28 cellular contexts compared by ENCODE assay signal in genomic region chr21:41961753-41962152, GRCh38. TPM values are rescaled to one million over a fixed set of nuclear protein-coding genes. Genes with fewer than 3 reads are reported as not detected.
DNase-seq lines count a peak whose midpoint lies in the region; ATAC-seq and TF ChIP-seq lines count a peak whose summit lies in the region.
"Had no signal": no experiment of that assay in that cellular context is flagged by ENCODE, and none has a peak within 500 bp of the region (broad histone marks: within the 10 kb centered on the region; RNA-seq: fewer than 3 reads in every experiment).

No MANE protein-coding gene starts in this region.

- TF ChIP-seq CTCF in OCI-LY7 (conservative IDR thresholded peaks at IDR 0.05; ENCODE audit: low read length) (no peak), foreskin keratinocyte (conservative IDR thresholded peaks at IDR 0.05) (no peak), testis (IDR thresholded peaks at IDR 0.05) (no peak)

- POLR2A ChIA-PET in activated naive CD8-positive, alpha-beta T cell treated with anti-CD3 and anti-CD28 coated beads, Interleukin-2, amount 10 ng/mL, durations not matched to agents 7 days and 5 days (lab: Charles Lee) = no interaction called here
- POLR2A ChIA-PET in OCI-LY7 (lab: Charles Lee) = no interaction called here

- H3K27me3 Mint-ChIP-seq in activated naive CD8-positive, alpha-beta T cell treated with anti-CD3 and anti-CD28 coated beads, Interleukin-2, amount 10 ng/mL, durations not matched to agents 7 days and 5 days = peaks cover 15% of the 10 kb centered on the region
- H3K27me3 Mint-ChIP-seq in activated naive CD8-positive, alpha-beta T cell treated with anti-CD3 and anti-CD28 coated beads, Interleukin-2, amount 50 U/mL, for 24 hours = peaks cover 7% of the 10 kb centered on the region

- no peak for DNase-seq in activated naive CD8-positive, alpha-beta T cell treated with anti-CD3 and anti-CD28 coated beads, Interleukin-2, amount 10 ng/mL, durations not matched to agents 7 days and 5 days
- DNase-seq in activated naive CD8-positive, alpha-beta T cell treated with anti-CD3 and anti-CD28 coated beads, Interleukin-2, amount 50 U/mL, for 24 hours = no peak
- DNase-seq in OCI-LY7 (ENCODE audit: low spot score) (peak; percentile 21), foreskin keratinocyte (no peak), testis (peak; percentile 7)
- DNase-seq in activated naive CD4-positive, alpha-beta T cell (lab: John Stamatoyannopoulos, UW) = no peak
- DNase-seq: activated CD4-positive, alpha-beta T cell treated with anti-CD3 and anti-CD28 coated beads for 48 hours; activated T-cell treated with anti-CD3 and anti-CD28 coated beads, Interleukin-2, amount 50 U/mL, for 4 hours; anterior cingulate cortex; effector memory CD4-positive, alpha-beta T cell; foreskin melanocyte; heart right ventricle; KG1; kidney glomerular epithelial cell; NCI-H1436; NCI-H774; OCI-M1; psoas muscle; stimulated activated naive CD8-positive, alpha-beta T cell treated with anti-CD3 and anti-CD28 coated beads, Interleukin-15, amount 100 ng/mL, for 72 hours; tibial artery had no signal

- no peak for ATAC-seq in activated naive CD8-positive, alpha-beta T cell treated with anti-CD3 and anti-CD28 coated beads, Interleukin-2, amount 10 ng/mL, durations not matched to agents 7 days and 5 days (ENCODE audit: low read depth)
- no peak for ATAC-seq in activated naive CD8-positive, alpha-beta T cell treated with anti-CD3 and anti-CD28 coated beads, Interleukin-2, amount 50 U/mL, for 24 hours
- ATAC-seq in foreskin keratinocyte = no peak
- ATAC-seq in HG03159 (IDR thresholded peaks at IDR 0.05; ENCODE audit: unreplicated experiment) = no peak
- ATAC-seq in HG03442 (IDR thresholded peaks at IDR 0.05; ENCODE audit: unreplicated experiment) = no peak
- ATAC-seq: activated T-cell treated with anti-CD3 and anti-CD28 coated beads, Interleukin-2, amount 50 U/mL, for 4 hours; heart right ventricle; psoas muscle; stimulated activated naive CD8-positive, alpha-beta T cell treated with anti-CD3 and anti-CD28 coated beads, Interleukin-15, amount 100 ng/mL, for 72 hours had no signal

- H3K4me1 ChIP-seq in OCI-LY7 (ENCODE audit: insufficient read depth, low read length, poor library complexity, severe bottlenecking) (peaks cover 29% of the 10 kb centered on the region), foreskin keratinocyte (peaks cover 24% of the 10 kb centered on the region), testis (peaks cover 14% of the 10 kb centered on the region)

- intact Hi-C loops in OCI-LY7 (cut with micrococcal nuclease; ENCODE audit: unreplicated experiment) = loop anchor here (10.0 kb wide), 1 partner anchor 347 kb away; no protein-coding TSS in a partner anchor
- intact Hi-C loops in testis (cut with DNase I; ENCODE audit: low total_unique reads) = no loop called here

- no peak for TF ChIP-seq POLR2A in testis (IDR thresholded peaks at IDR 0.05)

- H2AFZ ChIP-seq in OCI-LY7 (ENCODE audit: low read length) = peak overlapping the region; percentile 6; the same call in 1 of the 2 replicates

- H3K27me3 ChIP-seq in foreskin keratinocyte (no peaks in the 10 kb centered on the region), testis (no peaks in the 10 kb centered on the region)
- H3K27me3 ChIP-seq: cardiac muscle cell, tibial artery had no signal

- H3K4me3 ChIP-seq in OCI-LY7 (ENCODE audit: low read depth, low read length, poor library complexity, severe bottlenecking) (no peak overlapping the region), testis (no peak overlapping the region)
- H3K4me3 ChIP-seq: cardiac muscle cell, coronary artery, esophagus muscularis mucosa, heart right ventricle, lung, psoas muscle, tibial artery had no signal

- H3K4me1 Mint-ChIP-seq in activated naive CD8-positive, alpha-beta T cell treated with anti-CD3 and anti-CD28 coated beads, Interleukin-2, amount 10 ng/mL, durations not matched to agents 7 days and 5 days = peaks cover 15% of the 10 kb centered on the region
- H3K4me1 Mint-ChIP-seq in activated naive CD8-positive, alpha-beta T cell treated with anti-CD3 and anti-CD28 coated beads, Interleukin-2, amount 50 U/mL, for 24 hours = peaks cover 9% of the 10 kb centered on the region

- H3K9me3 ChIP-seq in OCI-LY7 (ENCODE audit: low read length) (no peaks in the 10 kb centered on the region), testis (no peaks in the 10 kb centered on the region)
- H3K9me3 ChIP-seq: esophagus muscularis mucosa, heart right ventricle, neutrophil, psoas muscle, tibial artery had no signal

- H3K9me3 Mint-ChIP-seq in activated naive CD8-positive, alpha-beta T cell treated with anti-CD3 and anti-CD28 coated beads, Interleukin-2, amount 10 ng/mL, durations not matched to agents 7 days and 5 days = no peaks in the 10 kb centered on the region
- no peaks in the 10 kb centered on the region for H3K9me3 Mint-ChIP-seq in activated naive CD8-positive, alpha-beta T cell treated with anti-CD3 and anti-CD28 coated beads, Interleukin-2, amount 50 U/mL, for 24 hours
- H3K9me3 Mint-ChIP-seq: activated naive CD4-positive, alpha-beta T cell treated with anti-CD3 and anti-CD28 coated beads, Interleukin-2, amount 50 U/mL, for 24 hours; activated T-cell treated with anti-CD3 and anti-CD28 coated beads, Interleukin-2, amount 50 U/mL, for 4 hours; stimulated activated naive CD8-positive, alpha-beta T cell treated with anti-CD3 and anti-CD28 coated beads, Interleukin-15, amount 100 ng/mL, for 72 hours had no signal

- 77 to 84% methylated on average over 8 of the region's 8 CpGs for WGBS in testis, 2 donors

- peak overlapping the region; percentile 31 for H3K4me3 Mint-ChIP-seq in activated naive CD8-positive, alpha-beta T cell treated with anti-CD3 and anti-CD28 coated beads, Interleukin-2, amount 10 ng/mL, durations not matched to agents 7 days and 5 days
- no peak overlapping the region for H3K4me3 Mint-ChIP-seq in activated naive CD8-positive, alpha-beta T cell treated with anti-CD3 and anti-CD28 coated beads, Interleukin-2, amount 50 U/mL, for 24 hours
- H3K4me3 Mint-ChIP-seq: activated naive CD4-positive, alpha-beta T cell treated with anti-CD3 and anti-CD28 coated beads, Interleukin-2, amount 50 U/mL, for 24 hours; activated T-cell treated with anti-CD3 and anti-CD28 coated beads, Interleukin-2, amount 50 U/mL, for 4 hours had no signal

- H3K27ac ChIP-seq in OCI-LY7 (ENCODE audit: low read depth, low read length, poor library complexity, severe bottlenecking) (no peak overlapping the region), foreskin keratinocyte (peak overlapping the region; percentile 79), testis (no peak overlapping the region)
- H3K27ac ChIP-seq: cardiac muscle cell, coronary artery, esophagus muscularis mucosa, heart right ventricle, neutrophil, psoas muscle, tibial artery had no signal

- BruUV-seq in OCI-LY7 (replicated peaks; lab: Mats Ljungman, UMichigan) = no TSS peak

- H3K36me3 ChIP-seq in OCI-LY7 (ENCODE audit: insufficient read depth, low read length) (no peaks in the 10 kb centered on the region), testis (ENCODE audit: low read depth, missing control alignments) (no peaks in the 10 kb centered on the region)
- H3K36me3 ChIP-seq: cardiac muscle cell, esophagus muscularis mucosa, heart right ventricle, neutrophil, tibial artery had no signal

- H3K9me2 ChIP-seq in OCI-LY7 (ENCODE audit: insufficient read depth, low read length) = no peaks in the 10 kb centered on the region

- no peaks in the 10 kb centered on the region for H3K79me2 ChIP-seq in OCI-LY7 (ENCODE audit: insufficient read depth, low read depth, low read length)

- no peak overlapping the region for H3K27ac Mint-ChIP-seq in activated naive CD8-positive, alpha-beta T cell treated with anti-CD3 and anti-CD28 coated beads, Interleukin-2, amount 10 ng/mL, durations not matched to agents 7 days and 5 days
- no peak overlapping the region for H3K27ac Mint-ChIP-seq in activated naive CD8-positive, alpha-beta T cell treated with anti-CD3 and anti-CD28 coated beads, Interleukin-2, amount 50 U/mL, for 24 hours
- H3K27ac Mint-ChIP-seq: activated naive CD4-positive, alpha-beta T cell treated with anti-CD3 and anti-CD28 coated beads, Interleukin-2, amount 50 U/mL, for 24 hours; stimulated activated naive CD8-positive, alpha-beta T cell treated with anti-CD3 and anti-CD28 coated beads, Interleukin-15, amount 100 ng/mL, for 72 hours had no signal

- H4K20me1 ChIP-seq in OCI-LY7 (ENCODE audit: insufficient read depth, low read length) = no peaks in the 10 kb centered on the region

- H3K4me2 ChIP-seq in OCI-LY7 (ENCODE audit: low read length) = peak overlapping the region; percentile 39

- no peaks in the 10 kb centered on the region for H3K36me3 Mint-ChIP-seq in activated naive CD8-positive, alpha-beta T cell treated with anti-CD3 and anti-CD28 coated beads, Interleukin-2, amount 10 ng/mL, durations not matched to agents 7 days and 5 days
- H3K36me3 Mint-ChIP-seq in activated naive CD8-positive, alpha-beta T cell treated with anti-CD3 and anti-CD28 coated beads, Interleukin-2, amount 50 U/mL, for 24 hours (ENCODE audit: low read depth) = no peaks in the 10 kb centered on the region
- H3K36me3 Mint-ChIP-seq: activated naive CD4-positive, alpha-beta T cell treated with anti-CD3 and anti-CD28 coated beads, Interleukin-2, amount 50 U/mL, for 24 hours had no signal

- CTCF ChIA-PET in OCI-LY7 (lab: Charles Lee; ENCODE audit: unreplicated experiment) = no interaction called here

RNA-seq across cellular contexts. Expression of gene C2CD2, which starts 7.9 kb away (rescaled TPM):
- 10 to 100 TPM in 1 of 2 experiments, 1 to 10 TPM in 1; 9.4 to 11.9 TPM for total RNA-seq in activated naive CD8-positive, alpha-beta T cell treated with anti-CD3 and anti-CD28 coated beads, Interleukin-2, amount 10 ng/mL, durations not matched to agents 7 days and 5 days
- total RNA-seq in OCI-LY7 (2014; rRNA removed; shearing (Covaris generic)) = 3.4 and 4.5 TPM in 2 replicates
- 5.9 and 8.9 TPM in 2 replicates for total RNA-seq in OCI-LY7 (2022)
- total RNA-seq in foreskin keratinocyte = 54.1 and 84.4 TPM in 2 replicates
- 20.8 and 27.6 TPM in 2 replicates for polyA plus RNA-seq in foreskin keratinocyte
- 10 to 100 TPM; 13.2 to 17.4 TPM for total RNA-seq in testis
- 8.6 TPM for polyA plus RNA-seq in testis (ENCODE audit: insufficient read depth, low read depth, low replicate concordance)

RNA-seq across cellular contexts. Expression of gene ZBTB21, which starts 48.4 kb away (rescaled TPM):
- 10 to 100 TPM; 20.3 to 27.2 TPM for total RNA-seq in activated naive CD8-positive, alpha-beta T cell treated with anti-CD3 and anti-CD28 coated beads, Interleukin-2, amount 10 ng/mL, durations not matched to agents 7 days and 5 days
- 10.0 and 12.4 TPM in 2 replicates for total RNA-seq in OCI-LY7 (2014; rRNA removed; shearing (Covaris generic))
- total RNA-seq in OCI-LY7 (2022) = 19.6 and 22.6 TPM in 2 replicates
- total RNA-seq in foreskin keratinocyte = 17.1 and 21.7 TPM in 2 replicates
- polyA plus RNA-seq in foreskin keratinocyte = 3.1 and 3.3 TPM in 2 replicates
- 10 to 100 TPM; 26.3 to 30.9 TPM for total RNA-seq in testis
- polyA plus RNA-seq in testis (ENCODE audit: insufficient read depth, low read depth, low replicate concordance) = 18.1 TPM

Comparison
In these comparisons a context has a peak if more than half of its experiments do, and no peak if none do; other contexts are left out.
1. DNase-seq: peak in OCI-LY7 (single experiment) and testis (single experiment); none in activated naive CD8-positive, alpha-beta T cell treated with anti-CD3 and anti-CD28 coated beads, Interleukin-2, amount 10 ng/mL, durations not matched to agents 7 days and 5 days (single experiment), activated naive CD8-positive, alpha-beta T cell treated with anti-CD3 and anti-CD28 coated beads, Interleukin-2, amount 50 U/mL, for 24 hours (single experiment), foreskin keratinocyte (0 of 2) and activated naive CD4-positive, alpha-beta T cell (0 of 4).